26 cellular contexts compared by ENCODE assay signal in the genomic region with DNA sequence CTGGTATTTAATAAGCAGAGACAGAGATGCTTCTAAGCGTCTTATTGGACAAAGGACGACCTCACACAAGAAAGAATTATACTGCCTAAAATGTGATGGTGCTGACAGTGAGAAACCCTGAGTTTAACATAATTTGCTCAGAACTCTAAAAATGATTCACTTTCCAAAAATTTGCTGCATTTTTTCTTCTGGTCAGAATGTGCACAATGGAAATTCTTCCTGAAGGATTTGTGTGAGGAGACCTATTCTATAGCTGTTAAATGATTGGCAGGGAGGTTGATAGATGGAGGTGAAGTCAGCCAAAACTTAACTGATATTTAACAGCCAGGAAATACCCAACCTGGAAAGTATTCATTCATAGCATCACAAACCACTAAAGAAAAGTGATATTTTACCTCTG. TPM values are rescaled to one million over a fixed set of nuclear protein-coding genes. Genes with fewer than 3 reads are reported as not detected.
"Had no signal": no experiment of that assay in that cellular context is flagged by ENCODE, and none has a peak within 500 bp of the region (broad histone marks: within the 10 kb centered on the region; RNA-seq: fewer than 3 reads in every experiment).

No MANE protein-coding gene starts in this region.

- DNase-seq: activated B cell treated with CpG ODN at 0.5 μM for 24 hours; activated CD4-positive, alpha-beta memory T cell treated with anti-CD3 and anti-CD28 coated beads for 36 hours; activated CD4-positive, alpha-beta T cell treated with anti-CD3 and anti-CD28 coated beads for 4 hours; activated gamma-delta T cell treated with Interleukin-2 at 50 U/mL for 16 hours; activated T-cell treated with anti-CD3 and anti-CD28 coated beads for 4 hours; adrenal gland; body of pancreas; erythroblast; heart right ventricle; mesendoderm; naive thymus-derived CD8-positive, alpha-beta T cell; psoas muscle; right lobe of liver; small intestine; stimulated activated CD4-positive, alpha-beta T cell treated with anti-CD3 and anti-CD28 coated beads, Interleukin-15, amount 100 ng/mL, for 24 hours; stimulated activated CD4-positive, alpha-beta T cell treated with anti-CD3 and anti-CD28 coated beads, Interleukin-4, amount 100 ng/mL, for 1 hour; stimulated activated naive CD8-positive, alpha-beta T cell treated with anti-CD3 and anti-CD28 coated beads, Interleukin-15, amount 100 ng/mL, for 72 hours; trophoblast cell had no signal

- ATAC-seq: activated naive CD4-positive, alpha-beta T cell treated with anti-CD3 and anti-CD28 coated beads, Interleukin-2, amount 50 U/mL, for 72 hours; body of pancreas; gastroesophageal sphincter; heart right ventricle; naive thymus-derived CD8-positive, alpha-beta T cell; psoas muscle; right lobe of liver; stimulated activated naive CD8-positive, alpha-beta T cell treated with anti-CD3 and anti-CD28 coated beads, Interleukin-15, amount 100 ng/mL, for 72 hours had no signal

RNA-seq across cellular contexts. Expression of gene MAGEC3, which starts 1.7 kb away (rescaled TPM):
- total RNA-seq: activated B cell treated with CpG ODN at 0.5 μM for 24 hours; activated CD4-positive, alpha-beta memory T cell treated with anti-CD3 and anti-CD28 coated beads for 36 hours; activated naive CD4-positive, alpha-beta T cell treated with anti-CD3 and anti-CD28 coated beads, Interleukin-2, amount 50 U/mL, for 72 hours; activated T-helper 1 cell treated with anti-CD3 and anti-CD28 coated beads, Interleukin-12 subunit alpha, Interleukin-12 subunit beta, Interleukin-2, Interleukin-4 antibody, amounts not matched to agents 30 ng/mL and 10 ng/mL and 1 ng/mL, durations not matched to agents 14 hours and 24 hours and 36 hours; adrenal gland; body of pancreas; cardiac septum; gastroesophageal sphincter; liver; mucosa of gallbladder; naive thymus-derived CD8-positive, alpha-beta T cell; osteocyte; psoas muscle; right lobe of liver; vagina had no signal
- polyA plus RNA-seq: heart right ventricle; liver; naive thymus-derived CD8-positive, alpha-beta T cell; psoas muscle; small intestine had no signal
